Comparison of ENCODE assay signal across 10 cellular contexts in the genomic region with DNA sequence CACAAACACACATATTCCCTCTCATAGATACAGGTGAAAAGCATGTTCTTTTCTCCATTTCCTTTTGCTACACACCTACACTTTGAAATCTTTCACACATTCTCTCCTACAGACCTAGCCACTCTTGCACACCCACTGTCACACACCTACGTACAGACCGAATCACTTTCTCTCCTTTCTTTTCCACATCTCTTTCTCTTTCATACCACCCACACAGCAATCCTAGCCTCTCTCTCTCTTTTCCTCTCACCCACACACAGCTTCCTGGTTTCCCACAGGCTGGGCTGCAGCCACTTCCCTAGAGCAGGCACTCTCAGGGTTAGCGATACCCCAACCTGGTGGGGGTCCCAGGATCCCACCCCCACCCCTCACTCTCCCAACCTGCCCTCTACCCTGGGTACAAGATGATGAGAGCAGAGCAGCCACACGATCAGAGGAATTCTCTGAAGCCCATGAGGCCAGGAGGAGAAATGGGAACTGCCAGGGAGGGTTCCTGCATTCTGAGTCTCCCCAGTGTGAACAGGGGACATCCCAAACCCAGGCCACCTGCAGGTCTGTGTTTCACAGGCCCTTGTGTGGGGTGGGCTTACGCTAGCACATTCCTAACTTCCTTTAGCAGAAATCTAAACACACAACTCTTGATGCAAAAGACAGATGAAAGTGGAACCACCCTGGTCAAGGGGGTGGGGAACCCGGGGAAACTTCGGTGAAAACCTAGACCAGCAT. TPM values are rescaled to one million over a fixed set of nuclear protein-coding genes. Genes with fewer than 3 reads are reported as not detected.
DNase-seq lines count a peak whose midpoint lies in the region; ATAC-seq and TF ChIP-seq lines count a peak whose summit lies in the region.
"Had no signal": no experiment of that assay in that cellular context is flagged by ENCODE, and none has a peak within 500 bp of the region (broad histone marks: within the 10 kb centered on the region; RNA-seq: fewer than 3 reads in every experiment).

No MANE protein-coding gene starts in this region.

- no peaks in the 10 kb centered on the region for H3K36me3 Mint-ChIP-seq in stimulated activated naive CD8-positive, alpha-beta T cell treated with anti-CD3 and anti-CD28 coated beads, Interleukin-15, Interleukin-2, amounts not matched to agents 100 ng/mL and 50 ng/mL, for 24 hours (ENCODE audit: low read depth)
- no peaks in the 10 kb centered on the region for H3K36me3 Mint-ChIP-seq in activated T-helper 17 cell treated with anti-CD3 and anti-CD28 coated beads, Interleukin-2, amount 50 U/mL, for 72 hours (ENCODE audit: low read depth)
- H3K36me3 Mint-ChIP-seq in memory B cell, result peaks cover 2% of the 10 kb centered on the region

- TF ChIP-seq CTCF in foreskin keratinocyte (conservative IDR thresholded peaks at IDR 0.05), result no peak

- H3K4me1 ChIP-seq in aorta (ENCODE audit: control insufficient read depth in 1 of 2, insufficient read depth in 2 of 2, low read length in 2 of 2), result peaks cover 0 to 3% of the 10 kb centered on the region in 2 donors
- H3K4me1 ChIP-seq in foreskin keratinocyte, result peaks cover 5% of the 10 kb centered on the region

- no peak for ATAC-seq in stimulated activated naive CD8-positive, alpha-beta T cell treated with anti-CD3 and anti-CD28 coated beads, Interleukin-15, Interleukin-2, amounts not matched to agents 100 U/mL and 50 U/mL, for 24 hours
- peak; percentile 22 for ATAC-seq in activated T-helper 17 cell treated with anti-CD3 and anti-CD28 coated beads, Interleukin-2, amount 50 U/mL, for 72 hours (replicated peaks)
- ATAC-seq in memory B cell (ENCODE audit: low read depth), result no peak
- no peak for ATAC-seq in aorta (ENCODE audit: low FRiP score)
- no peak for ATAC-seq in foreskin keratinocyte
- ATAC-seq in GM18498 (IDR thresholded peaks at IDR 0.05; ENCODE audit: unreplicated experiment), result no peak
- no peak for ATAC-seq in GM21447 (IDR thresholded peaks at IDR 0.05; ENCODE audit: unreplicated experiment)

- no peaks in the 10 kb centered on the region for H3K9me3 Mint-ChIP-seq in stimulated activated naive CD8-positive, alpha-beta T cell treated with anti-CD3 and anti-CD28 coated beads, Interleukin-15, Interleukin-2, amounts not matched to agents 100 ng/mL and 50 ng/mL, for 24 hours
- H3K9me3 Mint-ChIP-seq in activated T-helper 17 cell treated with anti-CD3 and anti-CD28 coated beads, Interleukin-2, amount 50 U/mL, for 72 hours, result no peaks in the 10 kb centered on the region
- no peaks in the 10 kb centered on the region for H3K9me3 Mint-ChIP-seq in memory B cell

- no peaks in the 10 kb centered on the region for H3K36me3 ChIP-seq in aorta (ENCODE audit: control insufficient read depth in 1 of 2, insufficient read depth in 2 of 2, low read length in 1 of 2)

- WGBS in aorta, 2 donors, result 21 to 26% methylated on average over 7 of the region's 7 CpGs

- peak overlapping the region; percentile 76 for H3K4me3 Mint-ChIP-seq in stimulated activated naive CD8-positive, alpha-beta T cell treated with anti-CD3 and anti-CD28 coated beads, Interleukin-15, Interleukin-2, amounts not matched to agents 100 ng/mL and 50 ng/mL, for 24 hours
- H3K4me3 Mint-ChIP-seq in activated T-helper 17 cell treated with anti-CD3 and anti-CD28 coated beads, Interleukin-2, amount 50 U/mL, for 72 hours, result peak overlapping the region; percentile 74
- peak overlapping the region; percentile 91 for H3K4me3 Mint-ChIP-seq in memory B cell

- H3K4me3 ChIP-seq in aorta (ENCODE audit: low read length in 2 of 2), result no peak overlapping the region

- H3K27me3 ChIP-seq in aorta (ENCODE audit: control insufficient read depth in 1 of 2, insufficient read depth in 2 of 2, low read length in 1 of 2) (no peaks in the 10 kb centered on the region), foreskin keratinocyte (peaks cover 3% of the 10 kb centered on the region)

- intact Hi-C loops in aorta (cut with DNase I), result loop anchor here in 1 of 2 donors (5.0 kb wide), 1 partner anchor 61 kb away; no protein-coding TSS in a partner anchor

- H3K27ac Mint-ChIP-seq in stimulated activated naive CD8-positive, alpha-beta T cell treated with anti-CD3 and anti-CD28 coated beads, Interleukin-15, Interleukin-2, amounts not matched to agents 100 ng/mL and 50 ng/mL, for 24 hours, result no peak overlapping the region
- H3K27ac Mint-ChIP-seq in activated T-helper 17 cell treated with anti-CD3 and anti-CD28 coated beads, Interleukin-2, amount 50 U/mL, for 72 hours, result no peak overlapping the region
- peak overlapping the region; percentile 19 for H3K27ac Mint-ChIP-seq in memory B cell

- peak overlapping the region; percentile 36 to 38 for H3K27ac ChIP-seq in aorta (ENCODE audit: low read depth in 1 of 2, low read length in 2 of 2)
- no peak overlapping the region for H3K27ac ChIP-seq in foreskin keratinocyte

- H3K27me3 Mint-ChIP-seq in stimulated activated naive CD8-positive, alpha-beta T cell treated with anti-CD3 and anti-CD28 coated beads, Interleukin-15, Interleukin-2, amounts not matched to agents 100 ng/mL and 50 ng/mL, for 24 hours, result peaks cover 25% of the 10 kb centered on the region
- peaks cover 12% of the 10 kb centered on the region for H3K27me3 Mint-ChIP-seq in activated T-helper 17 cell treated with anti-CD3 and anti-CD28 coated beads, Interleukin-2, amount 50 U/mL, for 72 hours
- H3K27me3 Mint-ChIP-seq in memory B cell, result no peaks in the 10 kb centered on the region

- DNase-seq in stimulated activated naive CD8-positive, alpha-beta T cell treated with anti-CD3 and anti-CD28 coated beads, Interleukin-15, Interleukin-2, amounts not matched to agents 100 U/mL and 50 U/mL, for 24 hours, result no peak
- DNase-seq in memory B cell (ENCODE audit: low spot score in 2 of 2) (no peak), aorta (no peak), foreskin keratinocyte (no peak)
- DNase-seq: CD4-positive, CD25-positive, alpha-beta regulatory T cell; NCI-H345 had no signal

- peaks cover 30% of the 10 kb centered on the region for H3K4me1 Mint-ChIP-seq in stimulated activated naive CD8-positive, alpha-beta T cell treated with anti-CD3 and anti-CD28 coated beads, Interleukin-15, Interleukin-2, amounts not matched to agents 100 ng/mL and 50 ng/mL, for 24 hours (ENCODE audit: low read depth)
- H3K4me1 Mint-ChIP-seq in activated T-helper 17 cell treated with anti-CD3 and anti-CD28 coated beads, Interleukin-2, amount 50 U/mL, for 72 hours, result peaks cover 16% of the 10 kb centered on the region
- H3K4me1 Mint-ChIP-seq in memory B cell, result peaks cover 40% of the 10 kb centered on the region

- H3K9me3 ChIP-seq in aorta (ENCODE audit: control insufficient read depth, low read length), result no peaks in the 10 kb centered on the region

RNA-seq across cellular contexts. Expression of gene SYNPO, which starts 17.1 kb away (rescaled TPM):
- total RNA-seq in activated T-helper 17 cell treated with anti-CD3 and anti-CD28 coated beads, Interleukin-2, amount 50 U/mL, for 72 hours, result under 1 TPM; 0.04 to 0.37 TPM
- 100 to 1,000 TPM; 327 to 478 TPM for total RNA-seq in aorta
- 100 to 1,000 TPM; 228 to 486 TPM for polyA plus RNA-seq in aorta
- 8.8 and 10.1 TPM in 2 replicates for total RNA-seq in foreskin keratinocyte
- polyA plus RNA-seq in foreskin keratinocyte, result 6.9 and 7.0 TPM in 2 replicates
- polyA plus RNA-seq: CD4-positive, CD25-positive, alpha-beta regulatory T cell had no signal

RNA-seq across cellular contexts. Expression of gene MYOZ3, which starts 37.7 kb away (rescaled TPM):
- under 1 TPM; 0.06 to 0.21 TPM for total RNA-seq in activated T-helper 17 cell treated with anti-CD3 and anti-CD28 coated beads, Interleukin-2, amount 50 U/mL, for 72 hours
- total RNA-seq in aorta (10 to 100 TPM in 1 of 2 donors, 1 to 10 TPM in 1; 2.5 to 14.1 TPM), foreskin keratinocyte (0.34 and 0.53 TPM in 2 replicates)
- polyA plus RNA-seq in aorta (1 to 10 TPM; 2.0 to 2.8 TPM), foreskin keratinocyte (0.33 and 0.35 TPM in 2 replicates)
- total RNA-seq: CD4-positive, CD25-positive, alpha-beta regulatory T cell had no signal

Comparison
In these comparisons a context has a peak if more than half of its experiments do, and no peak if none do; other contexts are left out.
1. RNA of gene SYNPO, which starts 17.1 kb away (total RNA-seq): 327 to 478 TPM in aorta; 8.8 to 10.1 TPM in foreskin keratinocyte and 0.04 to 0.37 TPM in activated T-helper 17 cell treated with anti-CD3 and anti-CD28 coated beads, Interleukin-2, amount 50 U/mL, for 72 hours; every median in the first group is over 10 times any median in the second.
2. Peak in every context shown above with its lines, with median percentiles within 50 percentile points of each other: H3K4me3 Mint-ChIP-seq.